Comparison of ENCODE assay signal across 11 cellular contexts in the genomic region with DNA sequence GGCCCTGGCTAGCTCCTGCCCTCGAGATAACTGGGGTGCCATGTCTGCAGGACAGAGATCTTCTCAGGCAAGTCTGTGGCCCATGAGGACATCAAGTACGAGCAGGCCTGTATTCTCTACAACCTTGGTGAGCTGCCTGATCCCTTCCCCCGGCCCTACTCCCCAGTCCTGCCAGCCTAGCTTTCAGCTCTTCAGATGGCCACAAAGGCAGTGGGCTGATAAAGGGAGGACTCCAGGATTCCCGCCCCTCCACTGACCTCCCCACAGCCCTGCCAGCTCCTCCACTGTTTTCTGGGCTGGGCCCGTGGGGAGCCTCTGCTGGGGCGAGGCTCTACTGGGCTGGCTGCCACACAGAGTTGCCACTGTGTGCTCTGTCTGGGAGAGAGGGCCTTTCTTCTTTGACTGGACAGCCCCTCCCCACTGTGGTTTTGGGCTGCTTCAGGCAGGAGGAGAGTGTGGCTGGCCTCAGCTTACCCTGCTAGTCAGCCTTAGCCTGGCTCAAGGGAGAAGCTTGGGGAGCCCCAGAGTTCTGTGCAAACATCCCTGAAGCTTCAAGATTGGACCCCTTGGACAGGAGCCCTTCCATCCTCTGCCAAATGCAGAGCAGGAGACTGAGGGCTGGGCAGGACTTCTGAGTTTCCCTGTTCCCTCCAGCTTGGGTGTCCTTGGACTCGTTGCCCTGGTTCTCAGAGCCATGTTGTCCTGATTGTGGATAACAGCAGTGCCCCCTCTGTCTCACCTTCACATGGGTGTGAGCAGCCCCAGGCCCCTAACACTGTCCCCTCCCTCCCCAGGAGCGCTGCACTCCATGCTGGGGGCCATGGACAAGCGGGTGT. TPM values are rescaled to one million over a fixed set of nuclear protein-coding genes. Genes with fewer than 3 reads are reported as not detected.
DNase-seq lines count a peak whose midpoint lies in the region; ATAC-seq and TF ChIP-seq lines count a peak whose summit lies in the region.
"Had no signal": no experiment of that assay in that cellular context is flagged by ENCODE, and none has a peak within 500 bp of the region (broad histone marks: within the 10 kb centered on the region; RNA-seq: fewer than 3 reads in every experiment).

No MANE protein-coding gene starts in this region.

- ATAC-seq in HG02885 (IDR thresholded peaks at IDR 0.05; ENCODE audit: poor library complexity, unreplicated experiment) (no peak), HG03342 (IDR thresholded peaks at IDR 0.05; ENCODE audit: unreplicated experiment) (no peak)

- in situ Hi-C loops in mammary epithelial cell (cut with MboI; ENCODE audit: low sequenced_read_pairs in 2 of 2) = no loop called here

- H3K27me3 ChIP-seq in mammary epithelial cell (ENCODE audit: insufficient read depth, low read length) (no peaks in the 10 kb centered on the region), sigmoid colon (no peaks in the 10 kb centered on the region), Peyer's patch (no peaks in the 10 kb centered on the region)

- no peak for TF ChIP-seq EP300 in sigmoid colon (IDR thresholded peaks at IDR 0.05)

- peaks cover 41% of the 10 kb centered on the region for H3K79me2 ChIP-seq in mammary epithelial cell (ENCODE audit: insufficient read depth, low read length)

- H2AFZ ChIP-seq in mammary epithelial cell (ENCODE audit: low read depth, low read length) = no peak overlapping the region

- H3K4me2 ChIP-seq in mammary epithelial cell (ENCODE audit: insufficient read depth, low read depth, low read length) = no peak overlapping the region

- dilution Hi-C loops in mammary epithelial cell (cut with HindIII; ENCODE audit: low sequenced_read_pairs) = loop anchor here (5.0 kb wide), 1 partner anchor 37 kb away; no protein-coding TSS in a partner anchor

- H3K4me3 ChIP-seq in mammary epithelial cell (replicated peaks in 1 of 3; ENCODE audit: insufficient read depth in 1 of 3, low read depth in 2 of 3, low read length in 3 of 3) = no peak overlapping the region
- no peak overlapping the region for H3K4me3 ChIP-seq in sigmoid colon
- H3K4me3 ChIP-seq in Peyer's patch = no peak overlapping the region

- BruUV-seq in mammary epithelial cell (replicated peaks; lab: Mats Ljungman, UMichigan) = no TSS peak

- H3K36me3 Mint-ChIP-seq in activated naive CD4-positive, alpha-beta T cell treated with anti-CD3 and anti-CD28 coated beads, Interleukin-2, amount 10 ng/mL, durations not matched to agents 7 days and 5 days = peaks cover 7% of the 10 kb centered on the region

- no peaks in the 10 kb centered on the region for H3K9me3 Mint-ChIP-seq in activated naive CD4-positive, alpha-beta T cell treated with anti-CD3 and anti-CD28 coated beads, Interleukin-2, amount 10 ng/mL, durations not matched to agents 7 days and 5 days
- H3K9me3 Mint-ChIP-seq: nephron progenitor cell had no signal

- H3K9me3 ChIP-seq in mammary epithelial cell (replicated peaks; ENCODE audit: insufficient read depth, low read length) (no peaks in the 10 kb centered on the region), sigmoid colon (no peaks in the 10 kb centered on the region), Peyer's patch (no peaks in the 10 kb centered on the region)

- TF ChIP-seq CTCF in mammary epithelial cell (conservative IDR thresholded peaks at IDR 0.05 in 1 of 2, IDR thresholded peaks at IDR 0.05 in 1 of 2; ENCODE audit: extremely low read depth in 1 of 2, insufficient read depth in 1 of 2, low read depth in 1 of 2, low read length in 2 of 2) (no peak), sigmoid colon (IDR thresholded peaks at IDR 0.05) (no peak), Peyer's patch (IDR thresholded peaks at IDR 0.05) (no peak)

- H3K4me1 Mint-ChIP-seq in activated naive CD4-positive, alpha-beta T cell treated with anti-CD3 and anti-CD28 coated beads, Interleukin-2, amount 10 ng/mL, durations not matched to agents 7 days and 5 days = peaks cover 8% of the 10 kb centered on the region
- H3K4me1 Mint-ChIP-seq: nephron progenitor cell had no signal

- H3K27ac ChIP-seq in mammary epithelial cell (ENCODE audit: insufficient read depth, low read depth, low read length) = no peak overlapping the region
- peak overlapping the region; percentile 66 to 73 (median 68) for H3K27ac ChIP-seq in sigmoid colon
- H3K27ac ChIP-seq in Peyer's patch = no peak overlapping the region

- H3K4me3 Mint-ChIP-seq in activated naive CD4-positive, alpha-beta T cell treated with anti-CD3 and anti-CD28 coated beads, Interleukin-2, amount 10 ng/mL, durations not matched to agents 7 days and 5 days = no peak overlapping the region
- H3K4me3 Mint-ChIP-seq: nephron progenitor cell had no signal

- H4K20me1 ChIP-seq in mammary epithelial cell (ENCODE audit: insufficient read depth, low read length) = no peaks in the 10 kb centered on the region

- no peaks in the 10 kb centered on the region for H3K36me3 ChIP-seq in mammary epithelial cell (ENCODE audit: insufficient read depth, low read length)
- H3K36me3 ChIP-seq in sigmoid colon = peaks cover 19 to 53% (median 36%) of the 10 kb centered on the region in 4 donors
- peaks cover 0 to 83% (median 0%) of the 10 kb centered on the region in 3 donors for H3K36me3 ChIP-seq in Peyer's patch

- H3K27me3 Mint-ChIP-seq in activated naive CD4-positive, alpha-beta T cell treated with anti-CD3 and anti-CD28 coated beads, Interleukin-2, amount 10 ng/mL, durations not matched to agents 7 days and 5 days = no peaks in the 10 kb centered on the region

- H3K9ac ChIP-seq in mammary epithelial cell (ENCODE audit: insufficient read depth, low read length) = no peak overlapping the region

- intact Hi-C loops in mammary epithelial cell (cut with micrococcal nuclease) = no loop called here
- intact Hi-C loops in sigmoid colon (cut with DNase I) = no loop called here

- TF ChIP-seq POLR2A in sigmoid colon (IDR thresholded peaks at IDR 0.05) (no peak), Peyer's patch (IDR thresholded peaks at IDR 0.05) (no peak)

- CTCF ChIA-PET in mammary epithelial cell (lab: Charles Lee; ENCODE audit: low non-redundant PET) = no interaction called here
- CTCF ChIA-PET in activated naive CD4-positive, alpha-beta T cell treated with anti-CD3 and anti-CD28 coated beads, Interleukin-2, amount 10 ng/mL, durations not matched to agents 7 days and 5 days (lab: Charles Lee) = interaction anchor here (1.6 kb wide), 1 partner anchor 16 kb away, joined by 4 read pairs; no protein-coding TSS in a partner anchor

- DNase-seq in EH (ENCODE audit: low read depth) (peak; percentile 38), mammary epithelial cell (peak; percentile 23), hepatic stellate cell (ENCODE audit: low spot score) (peak; percentile 47), sigmoid colon (peak; percentile 73), Peyer's patch (no peak)
- DNase-seq in activated naive CD4-positive, alpha-beta T cell treated with anti-CD3 and anti-CD28 coated beads, Interleukin-2, amount 10 ng/mL, durations not matched to agents 7 days and 5 days = no peak
- DNase-seq: activated CD4-positive, alpha-beta T cell treated with anti-CD3 and anti-CD28 coated beads, Interleukin-2, amount 50 U/mL, for 4 hours; effector memory CD4-positive, alpha-beta T cell; nephron progenitor cell had no signal

- WGBS in mammary epithelial cell (ENCODE audit: low coverage, missing lambda C conversion rate) = 58% methylated on average over 6 of the region's 9 CpGs
- 58 to 73% methylated on average over 9 of the region's 9 CpGs for WGBS in sigmoid colon, 2 donors

- peaks cover 9% of the 10 kb centered on the region for H3K4me1 ChIP-seq in mammary epithelial cell (ENCODE audit: insufficient read depth, low read length)
- H3K4me1 ChIP-seq in sigmoid colon = peaks cover 0 to 23% (median 23%) of the 10 kb centered on the region in 4 donors
- H3K4me1 ChIP-seq in Peyer's patch = peaks cover 0 to 7% (median 0%) of the 10 kb centered on the region in 4 donors

- H3K27ac Mint-ChIP-seq in activated naive CD4-positive, alpha-beta T cell treated with anti-CD3 and anti-CD28 coated beads, Interleukin-2, amount 10 ng/mL, durations not matched to agents 7 days and 5 days = no peak overlapping the region
- H3K27ac Mint-ChIP-seq: nephron progenitor cell had no signal

RNA-seq across cellular contexts. Expression of gene PTPN23, which starts 24.4 kb away (rescaled TPM):
- total RNA-seq in mammary epithelial cell = 10 to 100 TPM; 31.3 to 46.6 TPM
- polyA plus RNA-seq in mammary epithelial cell = 2.9 TPM
- polyA minus RNA-seq in mammary epithelial cell = 23.6 TPM
- 10 to 100 TPM; 11.0 to 26.9 (median 14.7) TPM for total RNA-seq in sigmoid colon
- 10 to 100 TPM in 2 of 3 donors, 1 to 10 TPM in 1; 7.8 to 23.1 (median 10.2) TPM for polyA plus RNA-seq in sigmoid colon
- 100 to 1,000 TPM in 1 of 4 donors, 10 to 100 TPM in 3; 52.4 to 284 (median 80.8) TPM for total RNA-seq in Peyer's patch

Comparison
In these comparisons a context has a peak if more than half of its experiments do, and no peak if none do; other contexts are left out.
1. DNase-seq: peak in EH (single experiment), mammary epithelial cell (single experiment), hepatic stellate cell (single experiment) and sigmoid colon (single experiment); none in Peyer's patch (0 of 3) and activated naive CD4-positive, alpha-beta T cell treated with anti-CD3 and anti-CD28 coated beads, Interleukin-2, amount 10 ng/mL, durations not matched to agents 7 days and 5 days (single experiment).
2. H3K27ac ChIP-seq: peak in sigmoid colon (4 of 4); none in mammary epithelial cell (single experiment) and Peyer's patch (0 of 4).